Comparison of ENCODE assay signal across 15 cellular contexts in the genomic region with DNA sequence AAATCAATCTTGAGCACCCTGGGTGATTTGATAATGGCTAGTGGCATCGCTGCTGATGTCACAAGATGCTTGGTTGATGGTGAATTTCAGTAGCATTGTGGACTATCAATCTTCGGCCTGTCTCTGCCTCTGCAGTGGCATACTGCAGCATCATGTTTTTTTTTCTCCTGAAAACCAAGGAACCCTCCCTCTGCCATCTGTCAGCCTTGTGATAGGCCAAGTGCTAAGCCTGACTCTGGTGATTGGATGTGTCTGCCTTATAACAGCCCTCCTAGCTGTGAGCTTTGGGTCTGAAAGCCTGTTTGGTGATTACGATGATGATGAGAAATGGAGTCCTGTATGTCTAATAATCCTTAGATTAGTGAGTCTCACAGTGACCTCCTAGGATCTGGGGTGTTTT.
DNase-seq lines count a peak whose midpoint lies in the region; ATAC-seq and TF ChIP-seq lines count a peak whose summit lies in the region.
"Had no signal": no experiment of that assay in that cellular context is flagged by ENCODE, and none has a peak within 500 bp of the region (broad histone marks: within the 10 kb centered on the region; RNA-seq: fewer than 3 reads in every experiment).

No MANE protein-coding gene starts in this region.

- H3K4me1 Mint-ChIP-seq in WTC11: peaks cover 10% of the 10 kb centered on the region
- H3K4me1 Mint-ChIP-seq in effector memory CD8-positive, alpha-beta T cell (ENCODE audit: low read depth in 2 of 2): no peaks in the 10 kb centered on the region

- H3K4me3 Mint-ChIP-seq in WTC11: no peak overlapping the region
- H3K4me3 Mint-ChIP-seq in effector memory CD8-positive, alpha-beta T cell: no peak overlapping the region
- H3K4me3 Mint-ChIP-seq: CD8-positive, alpha-beta T cell had no signal

- no peak overlapping the region for H3K27ac Mint-ChIP-seq in WTC11
- H3K27ac Mint-ChIP-seq in effector memory CD8-positive, alpha-beta T cell: no peak overlapping the region
- H3K27ac Mint-ChIP-seq: CD8-positive, alpha-beta T cell had no signal

- TF ChIP-seq CTCF in WTC11 (IDR thresholded peaks at IDR 0.05): no peak

- no peaks in the 10 kb centered on the region for H3K36me3 Mint-ChIP-seq in WTC11
- H3K36me3 Mint-ChIP-seq in effector memory CD8-positive, alpha-beta T cell (ENCODE audit: insufficient read depth): no peaks in the 10 kb centered on the region
- H3K36me3 Mint-ChIP-seq: CD8-positive, alpha-beta T cell had no signal

- no peaks in the 10 kb centered on the region for H3K27me3 Mint-ChIP-seq in WTC11 (ENCODE audit: low read depth)
- peaks cover 7 to 12% of the 10 kb centered on the region in 2 donors for H3K27me3 Mint-ChIP-seq in effector memory CD8-positive, alpha-beta T cell

- H3K9me3 Mint-ChIP-seq in WTC11: peaks cover 11% of the 10 kb centered on the region
- no peaks in the 10 kb centered on the region for H3K9me3 Mint-ChIP-seq in effector memory CD8-positive, alpha-beta T cell

- peak; percentile 57 for DNase-seq in NCI-H1436 (lab: John Stamatoyannopoulos, UW)
- peak; percentile 21 to 67 for DNase-seq in NCI-H524 (lab: John Stamatoyannopoulos, UW)
- DNase-seq in WTC11 (ENCODE audit: low spot score): no peak
- DNase-seq in left ventricle myocardium superior: no peak
- no peak for DNase-seq in effector memory CD8-positive, alpha-beta T cell
- DNase-seq in NCI-H1048 (lab: John Stamatoyannopoulos, UW): no peak
- no peak for DNase-seq in putamen (ENCODE audit: low spot score)
- DNase-seq: Calu3; CD8-positive, alpha-beta T cell; Kasumi-1; MG63; NCI-H1105; NCI-H187 treated with DMSO at 0.1 percent for 48 hours; NCI-H446; SW 1271 had no signal

- intact Hi-C loops in left ventricle myocardium superior (cut with micrococcal nuclease): no loop called here

- POLR2A ChIA-PET in WTC11 (lab: Charles Lee): no interaction called here

- ATAC-seq in WTC11 (peak; percentile 50; the same call in 1 of the 2 replicates), left ventricle myocardium superior (peak; percentile 43)
- ATAC-seq in effector memory CD8-positive, alpha-beta T cell (replicated peaks): no peak
- ATAC-seq: CD8-positive, alpha-beta T cell had no signal

- CTCF ChIA-PET in WTC11 (lab: Charles Lee): no interaction called here

TF ChIP-seq in WTC11, 78 proteins besides CTCF, POLR2A, EP300 and RAD21 (continues in another document):
- TF ChIP-seq, protein P1, sequence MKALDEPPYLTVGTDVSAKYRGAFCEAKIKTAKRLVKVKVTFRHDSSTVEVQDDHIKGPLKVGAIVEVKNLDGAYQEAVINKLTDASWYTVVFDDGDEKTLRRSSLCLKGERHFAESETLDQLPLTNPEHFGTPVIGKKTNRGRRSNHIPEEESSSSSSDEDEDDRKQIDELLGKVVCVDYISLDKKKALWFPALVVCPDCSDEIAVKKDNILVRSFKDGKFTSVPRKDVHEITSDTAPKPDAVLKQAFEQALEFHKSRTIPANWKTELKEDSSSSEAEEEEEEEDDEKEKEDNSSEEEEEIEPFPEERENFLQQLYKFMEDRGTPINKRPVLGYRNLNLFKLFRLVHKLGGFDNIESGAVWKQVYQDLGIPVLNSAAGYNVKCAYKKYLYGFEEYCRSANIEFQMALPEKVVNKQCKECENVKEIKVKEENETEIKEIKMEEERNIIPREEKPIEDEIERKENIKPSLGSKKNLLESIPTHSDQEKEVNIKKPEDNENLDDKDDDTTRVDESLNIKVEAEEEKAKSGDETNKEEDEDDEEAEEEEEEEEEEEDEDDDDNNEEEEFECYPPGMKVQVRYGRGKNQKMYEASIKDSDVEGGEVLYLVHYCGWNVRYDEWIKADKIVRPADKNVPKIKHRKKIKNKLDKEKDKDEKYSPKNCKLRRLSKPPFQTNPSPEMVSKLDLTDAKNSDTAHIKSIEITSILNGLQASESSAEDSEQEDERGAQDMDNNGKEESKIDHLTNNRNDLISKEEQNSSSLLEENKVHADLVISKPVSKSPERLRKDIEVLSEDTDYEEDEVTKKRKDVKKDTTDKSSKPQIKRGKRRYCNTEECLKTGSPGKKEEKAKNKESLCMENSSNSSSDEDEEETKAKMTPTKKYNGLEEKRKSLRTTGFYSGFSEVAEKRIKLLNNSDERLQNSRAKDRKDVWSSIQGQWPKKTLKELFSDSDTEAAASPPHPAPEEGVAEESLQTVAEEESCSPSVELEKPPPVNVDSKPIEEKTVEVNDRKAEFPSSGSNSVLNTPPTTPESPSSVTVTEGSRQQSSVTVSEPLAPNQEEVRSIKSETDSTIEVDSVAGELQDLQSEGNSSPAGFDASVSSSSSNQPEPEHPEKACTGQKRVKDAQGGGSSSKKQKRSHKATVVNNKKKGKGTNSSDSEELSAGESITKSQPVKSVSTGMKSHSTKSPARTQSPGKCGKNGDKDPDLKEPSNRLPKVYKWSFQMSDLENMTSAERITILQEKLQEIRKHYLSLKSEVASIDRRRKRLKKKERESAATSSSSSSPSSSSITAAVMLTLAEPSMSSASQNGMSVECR (CRISPR knock-in tag; IDR thresholded peaks at IDR 0.05; ENCODE audit: borderline replicate concordance): no peak
- TF ChIP-seq NFYB (CRISPR knock-in tag; conservative IDR thresholded peaks at IDR 0.05; ENCODE audit: low read depth) (no peak), ZNF232 (CRISPR knock-in tag; IDR thresholded peaks at IDR 0.05) (no peak), NR2C2 (CRISPR knock-in tag; IDR thresholded peaks at IDR 0.05) (no peak), GTF2I (CRISPR knock-in tag; conservative IDR thresholded peaks at IDR 0.05) (no peak), JAZF1 (CRISPR knock-in tag; IDR thresholded peaks at IDR 0.05) (no peak), CREM (CRISPR knock-in tag; IDR thresholded peaks at IDR 0.05) (no peak), ESRRA (CRISPR knock-in tag; IDR thresholded peaks at IDR 0.05; ENCODE audit: borderline replicate concordance) (no peak), GABPB1 (CRISPR knock-in tag; IDR thresholded peaks at IDR 0.05) (no peak), TEAD1 (CRISPR knock-in tag; IDR thresholded peaks at IDR 0.05) (no peak), NR3C1 (CRISPR knock-in tag; conservative IDR thresholded peaks at IDR 0.05; ENCODE audit: low read depth) (no peak)
- TF ChIP-seq, protein P2, sequence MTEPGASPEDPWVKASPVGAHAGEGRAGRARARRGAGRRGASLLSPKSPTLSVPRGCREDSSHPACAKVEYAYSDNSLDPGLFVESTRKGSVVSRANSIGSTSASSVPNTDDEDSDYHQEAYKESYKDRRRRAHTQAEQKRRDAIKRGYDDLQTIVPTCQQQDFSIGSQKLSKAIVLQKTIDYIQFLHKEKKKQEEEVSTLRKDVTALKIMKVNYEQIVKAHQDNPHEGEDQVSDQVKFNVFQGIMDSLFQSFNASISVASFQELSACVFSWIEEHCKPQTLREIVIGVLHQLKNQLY (CRISPR knock-in tag; IDR thresholded peaks at IDR 0.05): no peak
- TF ChIP-seq, protein P3, sequence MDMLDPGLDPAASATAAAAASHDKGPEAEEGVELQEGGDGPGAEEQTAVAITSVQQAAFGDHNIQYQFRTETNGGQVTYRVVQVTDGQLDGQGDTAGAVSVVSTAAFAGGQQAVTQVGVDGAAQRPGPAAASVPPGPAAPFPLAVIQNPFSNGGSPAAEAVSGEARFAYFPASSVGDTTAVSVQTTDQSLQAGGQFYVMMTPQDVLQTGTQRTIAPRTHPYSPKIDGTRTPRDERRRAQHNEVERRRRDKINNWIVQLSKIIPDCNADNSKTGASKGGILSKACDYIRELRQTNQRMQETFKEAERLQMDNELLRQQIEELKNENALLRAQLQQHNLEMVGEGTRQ (CRISPR knock-in tag; IDR thresholded peaks at IDR 0.05): no peak
- TF ChIP-seq, protein P4, sequence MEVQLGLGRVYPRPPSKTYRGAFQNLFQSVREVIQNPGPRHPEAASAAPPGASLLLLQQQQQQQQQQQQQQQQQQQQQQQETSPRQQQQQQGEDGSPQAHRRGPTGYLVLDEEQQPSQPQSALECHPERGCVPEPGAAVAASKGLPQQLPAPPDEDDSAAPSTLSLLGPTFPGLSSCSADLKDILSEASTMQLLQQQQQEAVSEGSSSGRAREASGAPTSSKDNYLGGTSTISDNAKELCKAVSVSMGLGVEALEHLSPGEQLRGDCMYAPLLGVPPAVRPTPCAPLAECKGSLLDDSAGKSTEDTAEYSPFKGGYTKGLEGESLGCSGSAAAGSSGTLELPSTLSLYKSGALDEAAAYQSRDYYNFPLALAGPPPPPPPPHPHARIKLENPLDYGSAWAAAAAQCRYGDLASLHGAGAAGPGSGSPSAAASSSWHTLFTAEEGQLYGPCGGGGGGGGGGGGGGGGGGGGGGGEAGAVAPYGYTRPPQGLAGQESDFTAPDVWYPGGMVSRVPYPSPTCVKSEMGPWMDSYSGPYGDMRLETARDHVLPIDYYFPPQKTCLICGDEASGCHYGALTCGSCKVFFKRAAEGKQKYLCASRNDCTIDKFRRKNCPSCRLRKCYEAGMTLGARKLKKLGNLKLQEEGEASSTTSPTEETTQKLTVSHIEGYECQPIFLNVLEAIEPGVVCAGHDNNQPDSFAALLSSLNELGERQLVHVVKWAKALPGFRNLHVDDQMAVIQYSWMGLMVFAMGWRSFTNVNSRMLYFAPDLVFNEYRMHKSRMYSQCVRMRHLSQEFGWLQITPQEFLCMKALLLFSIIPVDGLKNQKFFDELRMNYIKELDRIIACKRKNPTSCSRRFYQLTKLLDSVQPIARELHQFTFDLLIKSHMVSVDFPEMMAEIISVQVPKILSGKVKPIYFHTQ (CRISPR knock-in tag; IDR thresholded peaks at IDR 0.05): no peak
- TF ChIP-seq, protein P5, sequence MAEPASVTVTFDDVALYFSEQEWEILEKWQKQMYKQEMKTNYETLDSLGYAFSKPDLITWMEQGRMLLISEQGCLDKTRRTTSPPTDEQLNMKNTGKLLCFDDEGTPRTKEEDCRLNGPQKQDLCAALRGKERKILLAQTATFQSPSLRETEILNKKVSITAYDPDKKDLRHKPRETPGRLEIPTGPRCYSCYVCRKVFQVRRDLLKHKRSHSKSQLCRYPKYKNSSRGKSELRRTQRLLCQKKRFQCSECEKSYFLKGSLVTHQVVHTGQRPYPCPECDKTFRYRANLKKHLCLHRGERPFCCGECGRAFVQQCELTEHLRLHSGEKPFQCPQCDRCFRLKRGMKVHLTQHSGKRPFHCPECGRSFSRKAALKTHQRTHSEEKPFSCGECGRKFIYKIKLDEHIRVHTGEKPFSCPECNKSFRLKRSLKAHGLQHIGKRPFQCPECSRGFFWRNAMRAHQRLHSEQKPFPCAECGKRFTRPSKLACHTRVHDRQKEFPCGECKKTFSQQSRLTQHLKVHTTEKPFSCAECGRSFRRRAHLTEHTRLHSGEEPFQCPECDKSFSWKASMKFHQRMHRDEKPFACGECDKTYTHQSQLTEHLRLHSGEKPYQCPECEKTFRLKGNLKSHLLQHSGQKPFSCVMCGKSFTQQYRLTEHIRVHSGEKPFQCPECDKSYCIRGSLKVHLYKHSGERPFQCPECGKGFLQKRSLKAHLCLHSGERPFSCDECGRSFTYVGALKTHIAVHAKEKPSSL (CRISPR knock-in tag; conservative IDR thresholded peaks at IDR 0.05): no peak

Comparison
In these comparisons a context has a peak if more than half of its experiments do, and no peak if none do; other contexts are left out.
1. DNase-seq: peak in NCI-H1436 (single experiment) and NCI-H524 (2 of 2); none in WTC11 (single experiment), left ventricle myocardium superior (single experiment), effector memory CD8-positive, alpha-beta T cell (0 of 3), NCI-H1048 (single experiment) and putamen (single experiment).